17 cellular contexts compared by ENCODE assay signal in the genomic region with DNA sequence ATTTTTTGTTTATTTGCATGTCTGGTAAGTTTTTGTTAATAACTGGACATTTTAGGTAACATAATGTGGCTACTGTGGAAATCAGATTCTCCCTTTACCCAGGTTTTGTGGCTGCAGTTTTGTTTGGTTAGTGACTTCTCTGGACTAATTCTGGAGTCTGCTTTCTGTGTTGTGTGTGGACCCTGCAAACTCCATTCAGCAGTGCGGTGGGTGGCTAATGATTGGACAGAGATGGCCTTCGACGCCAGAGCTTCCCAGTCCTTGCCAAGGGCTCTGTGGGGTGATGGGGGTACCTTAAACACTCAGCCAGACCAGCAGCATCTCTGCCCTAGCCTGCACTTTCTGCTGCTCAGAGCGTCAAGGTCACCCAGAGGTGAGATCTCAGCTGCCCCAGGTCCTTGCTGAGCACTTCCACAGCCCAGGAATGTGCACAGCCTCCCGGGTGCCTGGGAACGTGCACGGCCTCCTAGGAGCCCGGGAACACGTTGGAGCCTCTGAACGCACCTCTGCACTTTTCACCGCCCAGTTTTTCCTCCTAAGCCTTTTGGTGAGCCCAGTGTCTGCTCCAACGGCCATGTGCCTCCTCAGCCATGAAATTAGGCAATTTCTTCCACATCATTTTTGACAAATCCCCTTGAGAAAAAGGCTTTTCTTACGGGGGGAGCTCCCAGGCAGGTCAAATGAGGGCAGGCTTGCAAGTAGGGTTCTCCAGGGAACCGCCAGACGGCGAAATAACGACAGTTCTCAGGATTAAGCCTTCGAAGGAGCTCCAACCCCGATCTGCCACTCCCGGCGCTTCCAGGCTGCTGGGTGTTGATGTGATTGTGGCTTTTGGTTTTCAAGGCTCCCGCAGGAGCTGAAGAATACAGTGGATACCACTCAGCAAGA. TPM values are rescaled to one million over a fixed set of nuclear protein-coding genes. Genes with fewer than 3 reads are reported as not detected.
DNase-seq lines count a peak whose midpoint lies in the region; ATAC-seq, FAIRE-seq and TF ChIP-seq lines count a peak whose summit lies in the region.
"Had no signal": no experiment of that assay in that cellular context is flagged by ENCODE, and none has a peak within 500 bp of the region (broad histone marks: within the 10 kb centered on the region; RNA-seq: fewer than 3 reads in every experiment).

No MANE protein-coding gene starts in this region.

- H3K4me1 ChIP-seq in esophagus squamous epithelium (peaks cover 10 to 46% (median 30%) of the 10 kb centered on the region in 3 donors), suprapubic skin (peaks cover 48% of the 10 kb centered on the region)

- no peak for ATAC-seq in GM19467 (IDR thresholded peaks at IDR 0.05; ENCODE audit: unreplicated experiment)
- ATAC-seq: PC-3 had no signal

- H3K27me3 ChIP-seq in esophagus squamous epithelium (no peaks in the 10 kb centered on the region), suprapubic skin (no peaks in the 10 kb centered on the region)
- H3K27me3 ChIP-seq: adrenal gland, upper lobe of left lung had no signal

- H3K9me3 ChIP-seq in esophagus squamous epithelium (peaks cover 0 to 7% (median 0%) of the 10 kb centered on the region in 3 donors), suprapubic skin (no peaks in the 10 kb centered on the region)
- H3K9me3 ChIP-seq: adrenal gland, upper lobe of left lung had no signal

- H3K27ac Mint-ChIP-seq in nephron progenitor cell, result peak overlapping the region; percentile 59

- intact Hi-C loops in esophagus squamous epithelium (cut with DNase I), result no loop called here

- FAIRE-seq in GM12892 (lab: Jason Lieb, UNC), result no peak

- H3K9me3 Mint-ChIP-seq in nephron progenitor cell, result no peaks in the 10 kb centered on the region

- 72 to 77% methylated on average over 8 to 14 of the region's 22 CpGs for WGBS in esophagus squamous epithelium, 2 donors
- 62% methylated on average over 22 of the region's 22 CpGs for WGBS in suprapubic skin

- no peak for TF ChIP-seq CTCF in esophagus squamous epithelium (IDR thresholded peaks at IDR 0.05)
- TF ChIP-seq CTCF in nephron progenitor cell (IDR thresholded peaks at IDR 0.05), result no peak
- TF ChIP-seq CTCF in suprapubic skin (IDR thresholded peaks at IDR 0.05), result peak in 1 of 2 donors; percentile 9

- H3K27me3 Mint-ChIP-seq in nephron progenitor cell (ENCODE audit: low read depth, poor library complexity), result peaks cover 12% of the 10 kb centered on the region

- H3K36me3 Mint-ChIP-seq in nephron progenitor cell (ENCODE audit: low read depth), result no peaks in the 10 kb centered on the region

- peaks cover 41% of the 10 kb centered on the region for H3K4me1 Mint-ChIP-seq in nephron progenitor cell

- H3K4me3 ChIP-seq in esophagus squamous epithelium (no peak overlapping the region), suprapubic skin (no peak overlapping the region)
- H3K4me3 ChIP-seq: adrenal gland, upper lobe of left lung had no signal

- H3K27ac ChIP-seq in esophagus squamous epithelium (peak overlapping the region in 3 of 4 donors; percentile 33 to 73 (median 42)), suprapubic skin (peak overlapping the region; percentile 51)

- TF ChIP-seq POLR2A in esophagus squamous epithelium (IDR thresholded peaks at IDR 0.05), result no peak
- no peak for TF ChIP-seq POLR2A in suprapubic skin (IDR thresholded peaks at IDR 0.05)
- TF ChIP-seq POLR2A in GM12892 (IDR thresholded peaks at IDR 0.05; ENCODE audit: low read depth, low read length), result no peak

- H3K36me3 ChIP-seq in esophagus squamous epithelium, result peaks cover 0 to 7% (median 0%) of the 10 kb centered on the region in 3 donors
- H3K36me3 ChIP-seq in suprapubic skin, result no peaks in the 10 kb centered on the region
- H3K36me3 ChIP-seq: adrenal gland, upper lobe of left lung had no signal

- no peak for TF ChIP-seq EP300 in suprapubic skin (IDR thresholded peaks at IDR 0.05)

- DNase-seq in NCI-H2171 treated with DMSO at 0.1 percent for 48 hours (lab: John Stamatoyannopoulos, UW), result peak; percentile 62
- DNase-seq in esophagus squamous epithelium (lab: John Stamatoyannopoulos, UW), result no peak
- DNase-seq in nephron progenitor cell, result no peak
- DNase-seq in suprapubic skin (ENCODE audit: low spot score in 2 of 2), result peak; percentile 72 to 77
- no peak for DNase-seq in NCI-H2029 (lab: John Stamatoyannopoulos, UW)
- no peak for DNase-seq in GM12892 (ENCODE audit: insufficient read length)
- DNase-seq in iPS-NIHi11 (ENCODE audit: low spot score), result no peak
- DNase-seq: C1 segment of cervical spinal cord; cortex of kidney; erythroblast; MM.1S; NCI-H2227 treated with DMSO at 0.1 percent for 48 hours; PC-3; stimulated activated CD4-positive, alpha-beta T cell treated with anti-CD3 and anti-CD28 coated beads, Interleukin-15, amount 100 ng/mL, for 24 hours had no signal

- no peak overlapping the region for H3K4me3 Mint-ChIP-seq in nephron progenitor cell

RNA-seq across cellular contexts. Expression of a gene that starts 35.2 kb away (rescaled TPM):
- total RNA-seq in esophagus squamous epithelium (10 to 100 TPM in 2 of 4 donors, 1 to 10 TPM in 2; 2.2 to 13.2 (median 8.2) TPM), suprapubic skin (10 to 100 TPM; 48.6 to 81.6 (median 58.8) TPM)
- 2.2 TPM for polyA plus RNA-seq in GM12892 (2012; ENCODE audit: missing spikeins)

RNA-seq across cellular contexts. Expression of a gene that starts 56.7 kb away (rescaled TPM):
- total RNA-seq in esophagus squamous epithelium (100 to 1,000 TPM in 3 of 4 donors, 10 to 100 TPM in 1; 76.3 to 192 (median 115) TPM), suprapubic skin (100 to 1,000 TPM; 112 to 233 (median 121) TPM)
- polyA plus RNA-seq in GM12892 (2012; ENCODE audit: missing spikeins), result 0.21 TPM

Comparison
In these comparisons a context has a peak if more than half of its experiments do, and no peak if none do; other contexts are left out.
1. DNase-seq: peak in NCI-H2171 treated with DMSO at 0.1 percent for 48 hours (single experiment) and suprapubic skin (2 of 2); none in esophagus squamous epithelium (single experiment), nephron progenitor cell (single experiment), NCI-H2029 (single experiment), GM12892 (single experiment) and iPS-NIHi11 (single experiment).